In genomic region chr7:149838992-149839408, GRCh38 we compare ENCODE assay signal across 8 cellular contexts. TPM values are rescaled to one million over a fixed set of nuclear protein-coding genes. Genes with fewer than 3 reads are reported as not detected.
DNase-seq lines count a peak whose midpoint lies in the region; ATAC-seq, FAIRE-seq and TF ChIP-seq lines count a peak whose summit lies in the region.

No MANE protein-coding gene starts in this region.

- H3K4me1 Mint-ChIP-seq in stimulated activated naive CD8-positive, alpha-beta T cell treated with anti-CD3 and anti-CD28 coated beads, Interleukin-15, Interleukin-2, amounts not matched to agents 100 ng/mL and 50 ng/mL, for 24 hours (ENCODE audit: low read depth) = peaks cover 30% of the 10 kb centered on the region
- H3K4me1 Mint-ChIP-seq in activated CD4-positive, alpha-beta memory T cell treated with anti-CD3 and anti-CD28 coated beads, Interleukin-2, amount 10 ng/mL, durations not matched to agents 7 days and 5 days = peaks cover 24% of the 10 kb centered on the region

- no peak for FAIRE-seq in GM12891 (lab: Jason Lieb, UNC)

- H3K4me1 ChIP-seq in iPS-15b (ENCODE audit: control insufficient read depth, insufficient read depth, low read length) (no peaks in the 10 kb centered on the region), smooth muscle cell (ENCODE audit: low read depth) (peaks cover 9% of the 10 kb centered on the region)

- 9% methylated on average over 6 of the region's 6 CpGs for WGBS in smooth muscle cell (ENCODE audit: low lambda C conversion rate)

- H3K27me3 Mint-ChIP-seq in stimulated activated naive CD8-positive, alpha-beta T cell treated with anti-CD3 and anti-CD28 coated beads, Interleukin-15, Interleukin-2, amounts not matched to agents 100 ng/mL and 50 ng/mL, for 24 hours = no peaks in the 10 kb centered on the region
- peaks cover 15% of the 10 kb centered on the region for H3K27me3 Mint-ChIP-seq in activated CD4-positive, alpha-beta memory T cell treated with anti-CD3 and anti-CD28 coated beads, Interleukin-2, amount 10 ng/mL, durations not matched to agents 7 days and 5 days

- peak overlapping the region; percentile 96 for H3K4me2 ChIP-seq in smooth muscle cell

- CTCF ChIA-PET in activated CD4-positive, alpha-beta memory T cell treated with anti-CD3 and anti-CD28 coated beads, Interleukin-2, amount 10 ng/mL, durations not matched to agents 7 days and 5 days (lab: Charles Lee) = interaction anchor here (1.3 to 2.8 kb wide), 4 partner anchors 10 to 44 kb away, joined by 3 to 13 read pairs (median 8); no protein-coding TSS in a partner anchor

- POLR2A ChIA-PET in activated CD4-positive, alpha-beta memory T cell treated with anti-CD3 and anti-CD28 coated beads, Interleukin-2, amount 10 ng/mL, durations not matched to agents 7 days and 5 days (lab: Charles Lee) = interaction anchor here (0.9 to 3.3 kb wide), 8 partner anchors 8 to 44 kb away, joined by 3 to 49 read pairs (median 6); no protein-coding TSS in a partner anchor

- H3K9me3 ChIP-seq in iPS-15b (ENCODE audit: control insufficient read depth, insufficient read depth, low read length) = no peaks in the 10 kb centered on the region
- H3K9me3 ChIP-seq in smooth muscle cell (replicated peaks; ENCODE audit: low read depth) = no peaks in the 10 kb centered on the region

- no peak for TF ChIP-seq POLR2A in GM12891 (IDR thresholded peaks at IDR 0.05; ENCODE audit: low read depth, low read length)

- peak overlapping the region; percentile 3 for H3K27ac ChIP-seq in smooth muscle cell (ENCODE audit: low read depth)

- peaks cover 10% of the 10 kb centered on the region for H3K27me3 ChIP-seq in iPS-15b (ENCODE audit: control insufficient read depth, insufficient read depth, low read length)
- no peaks in the 10 kb centered on the region for H3K27me3 ChIP-seq in smooth muscle cell (ENCODE audit: low read depth)

- no peak for TF ChIP-seq CTCF in smooth muscle cell (IDR thresholded peaks at IDR 0.05; ENCODE audit: borderline replicate concordance, insufficient read depth, poor library complexity, severe bottlenecking)

- DNase-seq in stimulated activated naive CD8-positive, alpha-beta T cell treated with anti-CD3 and anti-CD28 coated beads, Interleukin-15, Interleukin-2, amounts not matched to agents 100 U/mL and 50 U/mL, for 24 hours = no peak
- DNase-seq in activated CD4-positive, alpha-beta memory T cell treated with anti-CD3 and anti-CD28 coated beads, Interleukin-2, amount 10 ng/mL, durations not matched to agents 7 days and 5 days = no peak
- no peak for DNase-seq in smooth muscle cell (lab: John Stamatoyannopoulos, UW; ENCODE audit: unreplicated experiment)
- DNase-seq in iPS-NIHi7 (ENCODE audit: extremely low spot score) = no peak
- no peak for DNase-seq in GM12891 (ENCODE audit: insufficient read length, low spot score)

- peak overlapping the region; percentile 66 for H3K9ac ChIP-seq in iPS-15b (ENCODE audit: low read depth, low read length)
- peak overlapping the region; percentile 46 for H3K9ac ChIP-seq in smooth muscle cell (ENCODE audit: low read depth)

- H3K4me3 ChIP-seq in iPS-15b (ENCODE audit: low read depth, low read length) (peak overlapping the region; percentile 94), smooth muscle cell (peak overlapping the region; percentile 95)

- H3K9me3 Mint-ChIP-seq in stimulated activated naive CD8-positive, alpha-beta T cell treated with anti-CD3 and anti-CD28 coated beads, Interleukin-15, Interleukin-2, amounts not matched to agents 100 ng/mL and 50 ng/mL, for 24 hours = no peaks in the 10 kb centered on the region
- no peaks in the 10 kb centered on the region for H3K9me3 Mint-ChIP-seq in activated CD4-positive, alpha-beta memory T cell treated with anti-CD3 and anti-CD28 coated beads, Interleukin-2, amount 10 ng/mL, durations not matched to agents 7 days and 5 days

- H3K36me3 ChIP-seq in iPS-15b (ENCODE audit: control insufficient read depth, insufficient read depth, low read length) (no peaks in the 10 kb centered on the region), smooth muscle cell (ENCODE audit: low read depth) (no peaks in the 10 kb centered on the region)

- H2AFZ ChIP-seq in smooth muscle cell (ENCODE audit: low read depth) = peak overlapping the region; percentile 96

- no peaks in the 10 kb centered on the region for H3K36me3 Mint-ChIP-seq in stimulated activated naive CD8-positive, alpha-beta T cell treated with anti-CD3 and anti-CD28 coated beads, Interleukin-15, Interleukin-2, amounts not matched to agents 100 ng/mL and 50 ng/mL, for 24 hours (ENCODE audit: low read depth)
- peaks cover 7% of the 10 kb centered on the region for H3K36me3 Mint-ChIP-seq in activated CD4-positive, alpha-beta memory T cell treated with anti-CD3 and anti-CD28 coated beads, Interleukin-2, amount 10 ng/mL, durations not matched to agents 7 days and 5 days (ENCODE audit: low read depth)

- H3F3A ChIP-seq in smooth muscle cell (ENCODE audit: low read depth) = no peaks in the 10 kb centered on the region

- peaks cover 22% of the 10 kb centered on the region for H4K20me1 ChIP-seq in smooth muscle cell (ENCODE audit: low read depth)

- no peak for ATAC-seq in stimulated activated naive CD8-positive, alpha-beta T cell treated with anti-CD3 and anti-CD28 coated beads, Interleukin-15, Interleukin-2, amounts not matched to agents 100 U/mL and 50 U/mL, for 24 hours
- ATAC-seq in HG02852 (IDR thresholded peaks at IDR 0.05; ENCODE audit: unreplicated experiment) = no peak

- H3K79me2 ChIP-seq in smooth muscle cell (ENCODE audit: low read depth) = peaks cover 11% of the 10 kb centered on the region

- H3K27ac Mint-ChIP-seq in stimulated activated naive CD8-positive, alpha-beta T cell treated with anti-CD3 and anti-CD28 coated beads, Interleukin-15, Interleukin-2, amounts not matched to agents 100 ng/mL and 50 ng/mL, for 24 hours = peak overlapping the region; percentile 59
- H3K27ac Mint-ChIP-seq in activated CD4-positive, alpha-beta memory T cell treated with anti-CD3 and anti-CD28 coated beads, Interleukin-2, amount 10 ng/mL, durations not matched to agents 7 days and 5 days = peak overlapping the region; percentile 54

- peak overlapping the region; percentile 84 for H3K4me3 Mint-ChIP-seq in stimulated activated naive CD8-positive, alpha-beta T cell treated with anti-CD3 and anti-CD28 coated beads, Interleukin-15, Interleukin-2, amounts not matched to agents 100 ng/mL and 50 ng/mL, for 24 hours
- peak overlapping the region; percentile 86 for H3K4me3 Mint-ChIP-seq in activated CD4-positive, alpha-beta memory T cell treated with anti-CD3 and anti-CD28 coated beads, Interleukin-2, amount 10 ng/mL, durations not matched to agents 7 days and 5 days

TF ChIP-seq in GM12891, 5 proteins besides CTCF, POLR2A, EP300 and RAD21:
- TF ChIP-seq SPI1 (IDR thresholded peaks at IDR 0.05; ENCODE audit: low read depth, low read length) = no peak
- TF ChIP-seq POLR2AphosphoS5 (IDR thresholded peaks at IDR 0.05; ENCODE audit: low read depth, low read length) = no peak
- no peak for TF ChIP-seq PAX5 (IDR thresholded peaks at IDR 0.05; ENCODE audit: insufficient read depth, low read length, severe bottlenecking)
- TF ChIP-seq TAF1 (IDR thresholded peaks at IDR 0.05; ENCODE audit: low read depth, low read length) = no peak
- TF ChIP-seq POU2F2 (IDR thresholded peaks at IDR 0.05; ENCODE audit: low read depth, low read length) = no peak

RNA-seq across cellular contexts. Expression of gene ZNF862, which starts 0.8 kb away (rescaled TPM):
- 10 to 100 TPM; 31.4 to 32.5 TPM for total RNA-seq in activated CD4-positive, alpha-beta memory T cell treated with anti-CD3 and anti-CD28 coated beads, Interleukin-2, amount 10 ng/mL, durations not matched to agents 7 days and 5 days
- total RNA-seq in smooth muscle cell = 10.2 and 10.6 TPM in 2 replicates
- polyA plus RNA-seq in smooth muscle cell = 3.2 and 5.4 TPM in 2 replicates
- polyA plus RNA-seq in GM12891 (2012; ENCODE audit: low read depth, missing spikeins) = 6.3 TPM

RNA-seq across cellular contexts. Expression of gene ATP6V0E2, which starts 34.8 kb away (rescaled TPM):
- total RNA-seq in activated CD4-positive, alpha-beta memory T cell treated with anti-CD3 and anti-CD28 coated beads, Interleukin-2, amount 10 ng/mL, durations not matched to agents 7 days and 5 days = 10 to 100 TPM; 48.8 to 52.3 TPM
- 1.3 and 4.6 TPM in 2 replicates for total RNA-seq in smooth muscle cell
- polyA plus RNA-seq in smooth muscle cell = 4.6 and 20.0 TPM in 2 replicates
- 16.8 TPM for polyA plus RNA-seq in GM12891 (2012; ENCODE audit: low read depth, missing spikeins)
